Comparison of ENCODE assay signal across 9 cellular contexts in the genomic region with DNA sequence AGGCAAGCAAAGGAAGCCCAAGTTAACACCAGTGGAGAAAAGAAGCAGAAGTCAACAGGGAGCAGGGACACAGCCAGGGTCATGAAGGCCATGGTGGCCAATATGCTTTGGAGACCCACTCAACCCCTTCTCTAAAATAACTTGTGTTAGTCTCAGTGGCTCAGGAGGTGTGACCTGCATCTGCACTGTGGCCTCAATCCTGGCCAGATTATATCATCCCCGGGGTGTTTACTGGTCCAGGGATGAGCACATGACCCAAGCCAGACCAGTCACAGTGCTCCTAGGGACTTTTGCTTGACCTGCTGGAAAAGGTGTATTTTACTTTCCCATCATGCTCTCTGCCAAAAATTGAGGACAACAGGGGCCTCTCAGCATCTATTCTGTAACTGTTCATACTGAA.
A peak's percentile ranks its signal among the peaks of the same experiment; 100 is the strongest.
DNase-seq lines count a peak whose midpoint lies in the region; ATAC-seq and TF ChIP-seq lines count a peak whose summit lies in the region.
"Had no signal": no experiment of that assay in that cellular context is flagged by ENCODE, and none has a peak within 500 bp of the region (broad histone marks: within the 10 kb centered on the region; RNA-seq: fewer than 3 reads in every experiment).

No MANE protein-coding gene starts in this region.

- H3K36me3 Mint-ChIP-seq in CD4-positive, alpha-beta memory T cell, result no peaks in the 10 kb centered on the region

- in situ Hi-C loops in transverse colon (cut with MboI; ENCODE audit: low pct_ligation_motif_present in 1 of 4, low pct_unique_long_range_greater_than_20kb in 1 of 4, low sequenced_read_pairs in 3 of 4), result no loop called here

- H3K4me3 Mint-ChIP-seq in CD4-positive, alpha-beta memory T cell, result no peak overlapping the region
- H3K4me3 Mint-ChIP-seq: activated CD4-positive, alpha-beta T cell treated with anti-CD3 and anti-CD28 coated beads, Interleukin-2, amount 10 ng/mL, durations not matched to agents 7 days and 5 days had no signal

- H3K27ac Mint-ChIP-seq in CD4-positive, alpha-beta memory T cell, result no peak overlapping the region
- H3K27ac Mint-ChIP-seq: activated CD4-positive, alpha-beta T cell treated with anti-CD3 and anti-CD28 coated beads, Interleukin-2, amount 10 ng/mL, durations not matched to agents 7 days and 5 days had no signal

- ATAC-seq in GM21529 (IDR thresholded peaks at IDR 0.05; ENCODE audit: unreplicated experiment), result peak; percentile 12
- ATAC-seq in HG03342 (IDR thresholded peaks at IDR 0.05; ENCODE audit: unreplicated experiment), result peak; percentile 31

- no peak for DNase-seq in epithelial cell of prostate (ENCODE audit: low read depth, low spot score)
- DNase-seq in transverse colon, result no peak
- no peak for DNase-seq in CD4-positive, alpha-beta memory T cell
- DNase-seq in effector memory CD4-positive, alpha-beta T cell, result no peak
- no peak for DNase-seq in dedifferentiated amniotic fluid mesenchymal stem cell (ENCODE audit: extremely low spot score)
- DNase-seq: activated CD4-positive, alpha-beta T cell treated with anti-CD3 and anti-CD28 coated beads, Interleukin-2, amount 10 ng/mL, durations not matched to agents 7 days and 5 days; NCI-H2107 had no signal

- H3K4me1 Mint-ChIP-seq in CD4-positive, alpha-beta memory T cell, result no peaks in the 10 kb centered on the region
- H3K4me1 Mint-ChIP-seq: activated CD4-positive, alpha-beta T cell treated with anti-CD3 and anti-CD28 coated beads, Interleukin-2, amount 10 ng/mL, durations not matched to agents 7 days and 5 days had no signal

- H3K9me3 ChIP-seq in transverse colon, result no peaks in the 10 kb centered on the region
- H3K9me3 ChIP-seq in CD4-positive, alpha-beta memory T cell (ENCODE audit: control insufficient read depth in 1 of 2, low read length in 2 of 2), result no peaks in the 10 kb centered on the region
- H3K9me3 ChIP-seq in effector memory CD4-positive, alpha-beta T cell (ENCODE audit: control insufficient read depth, low read length), result no peaks in the 10 kb centered on the region

- CTCF ChIA-PET in CD4-positive, alpha-beta memory T cell (lab: Charles Lee; ENCODE audit: partially characterized antibody), result no interaction called here

- H3K27me3 ChIP-seq in transverse colon, result no peaks in the 10 kb centered on the region
- H3K27me3 ChIP-seq in CD4-positive, alpha-beta memory T cell (ENCODE audit: insufficient read depth, low read length), result no peaks in the 10 kb centered on the region
- H3K27me3 ChIP-seq in effector memory CD4-positive, alpha-beta T cell (replicated peaks; ENCODE audit: control insufficient read depth, insufficient read depth, low read length, poor library complexity, severe bottlenecking), result no peaks in the 10 kb centered on the region

- peaks cover 8 to 24% (median 11%) of the 10 kb centered on the region in 4 donors for H3K4me1 ChIP-seq in transverse colon
- H3K4me1 ChIP-seq in CD4-positive, alpha-beta memory T cell (ENCODE audit: insufficient read depth, low read length), result no peaks in the 10 kb centered on the region
- H3K4me1 ChIP-seq in effector memory CD4-positive, alpha-beta T cell (ENCODE audit: control insufficient read depth, insufficient read depth, low read length, poor library complexity, severe bottlenecking), result no peaks in the 10 kb centered on the region

- no peak for TF ChIP-seq EP300 in transverse colon (IDR thresholded peaks at IDR 0.05; ENCODE audit: low read depth)

- POLR2A ChIA-PET in CD4-positive, alpha-beta memory T cell (lab: Charles Lee; ENCODE audit: partially characterized antibody), result no interaction called here

- 83 to 95% methylated on average over 1 of the region's 1 CpG for WGBS in transverse colon (ENCODE audit: low coverage in 1 of 2), 2 donors

- no peak for TF ChIP-seq CTCF in transverse colon (IDR thresholded peaks at IDR 0.05)

- intact Hi-C loops in transverse colon (cut with DNase I; ENCODE audit: low total_unique reads), result loop anchor here (10.0 kb wide), 1 partner anchor 150 kb away; no protein-coding TSS in a partner anchor
- intact Hi-C loops in CD4-positive, alpha-beta memory T cell (cut with micrococcal nuclease), result no loop called here

- H3K36me3 ChIP-seq in transverse colon, result no peaks in the 10 kb centered on the region
- H3K36me3 ChIP-seq in CD4-positive, alpha-beta memory T cell (ENCODE audit: insufficient read depth, low read length), result no peaks in the 10 kb centered on the region
- H3K36me3 ChIP-seq in effector memory CD4-positive, alpha-beta T cell (ENCODE audit: control insufficient read depth, insufficient read depth, low read length), result no peaks in the 10 kb centered on the region

- H3K27ac ChIP-seq in epithelial cell of prostate (peak overlapping the region; percentile 93), transverse colon (peak overlapping the region; percentile 78 to 90 (median 84))
- H3K27ac ChIP-seq in CD4-positive, alpha-beta memory T cell (ENCODE audit: low read depth, low read length), result no peak overlapping the region
- no peak overlapping the region for H3K27ac ChIP-seq in effector memory CD4-positive, alpha-beta T cell (ENCODE audit: insufficient read depth, low read length, poor library complexity, severe bottlenecking)

- H3K9me3 Mint-ChIP-seq in CD4-positive, alpha-beta memory T cell, result no peaks in the 10 kb centered on the region
- H3K9me3 Mint-ChIP-seq: activated CD4-positive, alpha-beta T cell treated with anti-CD3 and anti-CD28 coated beads, Interleukin-2, amount 10 ng/mL, durations not matched to agents 7 days and 5 days had no signal

- no peak overlapping the region for H3K4me3 ChIP-seq in transverse colon
- H3K4me3 ChIP-seq in CD4-positive, alpha-beta memory T cell (ENCODE audit: low read length in 2 of 2), result no peak overlapping the region
- no peak overlapping the region for H3K4me3 ChIP-seq in effector memory CD4-positive, alpha-beta T cell (ENCODE audit: insufficient read depth, low read depth, low read length, poor library complexity, severe bottlenecking)

- no peaks in the 10 kb centered on the region for H3K27me3 Mint-ChIP-seq in CD4-positive, alpha-beta memory T cell
- H3K27me3 Mint-ChIP-seq: activated CD4-positive, alpha-beta T cell treated with anti-CD3 and anti-CD28 coated beads, Interleukin-2, amount 10 ng/mL, durations not matched to agents 7 days and 5 days had no signal

- no peak for TF ChIP-seq POLR2A in transverse colon (IDR thresholded peaks at IDR 0.05)

Comparison
In these comparisons a context has a peak if more than half of its experiments do, and no peak if none do; other contexts are left out.
1. H3K27ac ChIP-seq: peak in epithelial cell of prostate (single experiment) and transverse colon (4 of 4); none in CD4-positive, alpha-beta memory T cell (single experiment) and effector memory CD4-positive, alpha-beta T cell (single experiment).